In genomic region chr7:157370761-157371160, GRCh38 we compare ENCODE assay signal across 16 cellular contexts. TPM values are rescaled to one million over a fixed set of nuclear protein-coding genes. Genes with fewer than 3 reads are reported as not detected.
A peak's percentile ranks its signal among the peaks of the same experiment; 100 is the strongest.
DNase-seq lines count a peak whose midpoint lies in the region; ATAC-seq and TF ChIP-seq lines count a peak whose summit lies in the region.
"Had no signal": no experiment of that assay in that cellular context is flagged by ENCODE, and none has a peak within 500 bp of the region (broad histone marks: within the 10 kb centered on the region; RNA-seq: fewer than 3 reads in every experiment).

No MANE protein-coding gene starts in this region.

- no peak overlapping the region for H3K9ac ChIP-seq in H9 (ENCODE audit: extremely low read depth, insufficient read length, low read length)

- H3K56ac ChIP-seq in H9 (ENCODE audit: insufficient read length, low read depth, low read length) = no peak overlapping the region

- ATAC-seq in activated naive CD8-positive, alpha-beta T cell treated with anti-CD3 and anti-CD28 coated beads, Interleukin-2, amount 50 U/mL, for 24 hours = no peak
- no peak for ATAC-seq in sciatic nerve

- intact Hi-C loops in sciatic nerve (cut with DNase I) = no loop called here

- no peaks in the 10 kb centered on the region for H3K9me3 ChIP-seq in H9 (ENCODE audit: control insufficient read depth, low read depth, low read length)
- H3K9me3 ChIP-seq in WERI-Rb-1 (ENCODE audit: severe bottlenecking) = no peaks in the 10 kb centered on the region

- no peak for TF ChIP-seq CTCF in H9 (conservative IDR thresholded peaks at IDR 0.05)
- no peak for TF ChIP-seq CTCF in WERI-Rb-1 (IDR thresholded peaks at IDR 0.05; ENCODE audit: low read depth, low read length)

- no peak overlapping the region for H4K8ac ChIP-seq in H9 (replicated peaks; ENCODE audit: insufficient read length, low read depth, low read length)

- H3K27me3 ChIP-seq in H9 (ENCODE audit: insufficient read depth, low read length) (no peaks in the 10 kb centered on the region), WERI-Rb-1 (ENCODE audit: insufficient read depth, low read depth, severe bottlenecking) (no peaks in the 10 kb centered on the region)

- peaks cover 3% of the 10 kb centered on the region for H4K20me1 ChIP-seq in H9 (ENCODE audit: control insufficient read depth, insufficient read depth, insufficient read length)

- H3K9me3 Mint-ChIP-seq in activated naive CD8-positive, alpha-beta T cell (ENCODE audit: low read depth) = no peaks in the 10 kb centered on the region
- no peaks in the 10 kb centered on the region for H3K9me3 Mint-ChIP-seq in activated naive CD8-positive, alpha-beta T cell treated with anti-CD3 and anti-CD28 coated beads, Interleukin-2, amount 50 U/mL, for 24 hours
- no peaks in the 10 kb centered on the region for H3K9me3 Mint-ChIP-seq in H9

- no peak overlapping the region for H3K4me3 ChIP-seq in WERI-Rb-1 (ENCODE audit: low read depth, low read length)

- H4K91ac ChIP-seq in H9 (ENCODE audit: insufficient read length, low read depth, low read length) = no peak overlapping the region

- H3K79me1 ChIP-seq in H9 (ENCODE audit: insufficient read depth, low read depth, low read length, poor library complexity, severe bottlenecking) = peaks cover 5% of the 10 kb centered on the region

- no peak overlapping the region for H3K14ac ChIP-seq in H9 (ENCODE audit: insufficient read depth, low read length)

- no peaks in the 10 kb centered on the region; the same call in none of the 2 replicates for H3K4me1 ChIP-seq in H9 (ENCODE audit: insufficient read depth, low read length)

- H3K36me3 Mint-ChIP-seq in activated naive CD8-positive, alpha-beta T cell = peaks cover 9% of the 10 kb centered on the region
- H3K36me3 Mint-ChIP-seq in activated naive CD8-positive, alpha-beta T cell treated with anti-CD3 and anti-CD28 coated beads, Interleukin-2, amount 50 U/mL, for 24 hours (ENCODE audit: low read depth) = peaks cover 64% of the 10 kb centered on the region
- peaks cover 66 to 90% (median 87%) of the 10 kb centered on the region in 3 experiments for H3K36me3 Mint-ChIP-seq in H9 (ENCODE audit: insufficient read depth in 1 of 3, low read depth in 3 of 3)

- no peak overlapping the region for H2AK5ac ChIP-seq in H9 (ENCODE audit: insufficient read length, low read length)

- H2BK15ac ChIP-seq in H9 (ENCODE audit: low read depth, low read length) = no peak overlapping the region

- no peak overlapping the region for H2AFZ ChIP-seq in H9 (ENCODE audit: low read length)

- H3K23me2 ChIP-seq in H9 (ENCODE audit: insufficient read length, low read depth, low read length, poor library complexity, severe bottlenecking) = no peaks in the 10 kb centered on the region

- peaks cover 72% of the 10 kb centered on the region for H3K79me2 ChIP-seq in H9 (ENCODE audit: insufficient read depth, low read length)

- H3K4me1 Mint-ChIP-seq in activated naive CD8-positive, alpha-beta T cell (ENCODE audit: low read depth) = peaks cover 34% of the 10 kb centered on the region
- peaks cover 26% of the 10 kb centered on the region for H3K4me1 Mint-ChIP-seq in activated naive CD8-positive, alpha-beta T cell treated with anti-CD3 and anti-CD28 coated beads, Interleukin-2, amount 50 U/mL, for 24 hours
- peaks cover 8 to 23% of the 10 kb centered on the region in 2 experiments for H3K4me1 Mint-ChIP-seq in H9

- no peak overlapping the region for H3K18ac ChIP-seq in H9 (ENCODE audit: insufficient read length, low read depth, low read length)

- H2BK12ac ChIP-seq in H9 (ENCODE audit: insufficient read length, low read depth, low read length) = no peak overlapping the region

- no peak overlapping the region for H3K4me3 Mint-ChIP-seq in activated naive CD8-positive, alpha-beta T cell
- no peak overlapping the region for H3K4me3 Mint-ChIP-seq in activated naive CD8-positive, alpha-beta T cell treated with anti-CD3 and anti-CD28 coated beads, Interleukin-2, amount 50 U/mL, for 24 hours
- no peak overlapping the region for H3K4me3 Mint-ChIP-seq in H9

- H3K23ac ChIP-seq in H9 (ENCODE audit: insufficient read length, low read depth, low read length) = no peak overlapping the region

- H3K4me2 ChIP-seq in H9 (ENCODE audit: insufficient read depth, insufficient read length, low read length) = no peak overlapping the region

- no peaks in the 10 kb centered on the region for H3K27me3 Mint-ChIP-seq in activated naive CD8-positive, alpha-beta T cell
- H3K27me3 Mint-ChIP-seq in activated naive CD8-positive, alpha-beta T cell treated with anti-CD3 and anti-CD28 coated beads, Interleukin-2, amount 50 U/mL, for 24 hours = no peaks in the 10 kb centered on the region
- H3K27me3 Mint-ChIP-seq in H9 (ENCODE audit: low read depth) = no peaks in the 10 kb centered on the region

- H3K27ac ChIP-seq in H9 (ENCODE audit: insufficient read length, low read depth, low read length) = no peak overlapping the region
- H3K27ac ChIP-seq in WERI-Rb-1 = no peak overlapping the region

- WGBS in H9 (ENCODE audit: extremely low coverage, insufficient read length, low lambda C conversion rate) = no CpG with 5 or more reads among the region's 9 CpGs

- no peak overlapping the region for H2BK20ac ChIP-seq in H9 (ENCODE audit: low read depth, low read length, poor library complexity, severe bottlenecking)

- H3K4ac ChIP-seq in H9 (ENCODE audit: low read depth, low read length) = no peak overlapping the region

- no peak overlapping the region for H2BK120ac ChIP-seq in H9 (ENCODE audit: low read depth, low read length, poor library complexity, severe bottlenecking)

- peak overlapping the region; percentile 3 for H3K27ac Mint-ChIP-seq in activated naive CD8-positive, alpha-beta T cell
- no peak overlapping the region for H3K27ac Mint-ChIP-seq in activated naive CD8-positive, alpha-beta T cell treated with anti-CD3 and anti-CD28 coated beads, Interleukin-2, amount 50 U/mL, for 24 hours
- H3K27ac Mint-ChIP-seq in H9 = peak overlapping the region; percentile 6 to 93 (median 33); a peak in 5 of 7 replicates

- H3T11ph ChIP-seq in H9 (ENCODE audit: low read length) = no peak overlapping the region

- no peak overlapping the region for H2BK5ac ChIP-seq in H9 (ENCODE audit: insufficient read length, low read length)

- DNase-seq in activated naive CD8-positive, alpha-beta T cell treated with anti-CD3 and anti-CD28 coated beads, Interleukin-2, amount 50 U/mL, for 24 hours = no peak
- no peak for DNase-seq in H9
- DNase-seq in dermis microvascular lymphatic vessel endothelial cell (ENCODE audit: low read depth in 2 of 2) = peak; percentile 70 to 74
- peak; percentile 32 for DNase-seq in sciatic nerve (ENCODE audit: low spot score)
- DNase-seq in WERI-Rb-1 = no peak
- no peak for DNase-seq in activated gamma-delta T cell (lab: John Stamatoyannopoulos, UW)
- DNase-seq: C1 segment of cervical spinal cord, DMS79, KG1, NCI-H1417, NCI-H187 treated with DMSO at 0.1 percent for 48 hours, NCI-H2227 treated with DMSO at 0.1 percent for 48 hours, NCI-H510A treated with DMSO at 0.1 percent for 48 hours, NCI-H774, SHP77 had no signal

- peaks cover 63% of the 10 kb centered on the region for H3K36me3 ChIP-seq in WERI-Rb-1

- no peak overlapping the region for H4K5ac ChIP-seq in H9 (ENCODE audit: insufficient read length, low read depth, low read length)

RNA-seq across cellular contexts. Expression of gene DNAJB6, which starts 34.0 kb away (rescaled TPM):
- 215 and 216 TPM in 2 replicates for total RNA-seq in H9 (2021)
- 89.1 and 105 TPM in 2 replicates for total RNA-seq in dermis microvascular lymphatic vessel endothelial cell
- total RNA-seq in sciatic nerve = 129 TPM

Comparison
In these comparisons a context has a peak if more than half of its experiments do, and no peak if none do; other contexts are left out.
1. DNase-seq: peak in dermis microvascular lymphatic vessel endothelial cell (2 of 2) and sciatic nerve (single experiment); none in activated naive CD8-positive, alpha-beta T cell treated with anti-CD3 and anti-CD28 coated beads, Interleukin-2, amount 50 U/mL, for 24 hours (single experiment), H9 (single experiment), WERI-Rb-1 (single experiment) and activated gamma-delta T cell (single experiment).